Comparison of ENCODE assay signal across 16 cellular contexts in genomic region chr11:130473795-130474377, GRCh38. TPM values are rescaled to one million over a fixed set of nuclear protein-coding genes. Genes with fewer than 3 reads are reported as not detected.
DNase-seq lines count a peak whose midpoint lies in the region; ATAC-seq and TF ChIP-seq lines count a peak whose summit lies in the region.
"Had no signal": no experiment of that assay in that cellular context is flagged by ENCODE, and none has a peak within 500 bp of the region (broad histone marks: within the 10 kb centered on the region; RNA-seq: fewer than 3 reads in every experiment).

No MANE protein-coding gene starts in this region.

- H3K27ac ChIP-seq in neuronal stem cell (replicated peaks; ENCODE audit: low read length) = no peak overlapping the region
- H3K27ac ChIP-seq: HL-60 had no signal

- in situ Hi-C loops in GM13976 (cut with MboI; ENCODE audit: low sequenced_read_pairs, unreplicated experiment) (no loop called here), HAP-1 (cut with MboI; ENCODE audit: low sequenced_read_pairs) (no loop called here)

- H3K36me3 ChIP-seq in neuronal stem cell (replicated peaks in 1 of 2; ENCODE audit: control insufficient read depth in 2 of 2, insufficient read depth in 2 of 2, low read length in 2 of 2) = peaks cover 0 to 5% of the 10 kb centered on the region in 2 donors
- H3K36me3 ChIP-seq in HAP-1 (replicated peaks) = no peaks in the 10 kb centered on the region

- no peak for TF ChIP-seq CTCF in GM13976 (IDR thresholded peaks at IDR 0.05; ENCODE audit: borderline replicate concordance, control extremely low read depth, extremely low read depth, insufficient read depth, missing control alignments)

- H3K4ac ChIP-seq in neuronal stem cell (ENCODE audit: low read length) = no peak overlapping the region

- H3K4me1 ChIP-seq in neuronal stem cell (ENCODE audit: control insufficient read depth in 2 of 2, insufficient read depth in 1 of 2, low read depth in 1 of 2, low read length in 2 of 2) = peaks cover 15% of the 10 kb centered on the region in 2 donors
- no peaks in the 10 kb centered on the region for H3K4me1 ChIP-seq in HAP-1

- no peak overlapping the region for H3K4me3 ChIP-seq in neuronal stem cell (ENCODE audit: low read length in 2 of 2)
- H3K4me3 ChIP-seq in HAP-1 = no peak overlapping the region

- H3K79me1 ChIP-seq in neuronal stem cell (ENCODE audit: low read depth, low read length) = no peaks in the 10 kb centered on the region

- no peak overlapping the region for H4K91ac ChIP-seq in neuronal stem cell (ENCODE audit: low read depth, low read length, poor library complexity)

- no CpG with 5 or more reads among the region's 21 CpGs for WGBS in neuronal stem cell (ENCODE audit: extremely low coverage in 2 of 2, insufficient read length in 2 of 2, insufficient replicate concordance in 1 of 2), 2 donors

- no peak overlapping the region for H2BK120ac ChIP-seq in neuronal stem cell (ENCODE audit: low read depth, low read length)

- ATAC-seq in HG03159 (IDR thresholded peaks at IDR 0.05; ENCODE audit: unreplicated experiment) (no peak), HG03135 (IDR thresholded peaks at IDR 0.05; ENCODE audit: unreplicated experiment) (no peak)
- ATAC-seq: HCT116 had no signal

- H4K8ac ChIP-seq in neuronal stem cell (ENCODE audit: low read depth, low read length) = no peak overlapping the region

- H3K27me3 ChIP-seq in neuronal stem cell (ENCODE audit: control insufficient read depth in 3 of 3, insufficient read depth in 3 of 3, low read depth in 1 of 3, low read length in 3 of 3) = no peaks in the 10 kb centered on the region
- H3K27me3 ChIP-seq in HAP-1 (ENCODE audit: low read depth) = no peaks in the 10 kb centered on the region

- H3K14ac ChIP-seq in neuronal stem cell (ENCODE audit: low read length) = no peak overlapping the region

- no peak overlapping the region for H2BK12ac ChIP-seq in neuronal stem cell (ENCODE audit: low read length)

- no peak overlapping the region for H3K9ac ChIP-seq in neuronal stem cell (ENCODE audit: low read depth, low read length, poor library complexity)

- no peak overlapping the region for H3K4me2 ChIP-seq in neuronal stem cell (ENCODE audit: insufficient read depth, low read length, poor library complexity, severe bottlenecking)

- no peak overlapping the region for H2AFZ ChIP-seq in neuronal stem cell (ENCODE audit: low read length)

- peak overlapping the region; percentile 39 for H2BK5ac ChIP-seq in neuronal stem cell (ENCODE audit: low read length)

- H3K9me3 ChIP-seq in neuronal stem cell (replicated peaks in 1 of 2; ENCODE audit: control insufficient read depth in 2 of 2, insufficient read depth in 1 of 2, low read depth in 1 of 2, low read length in 2 of 2) (no peaks in the 10 kb centered on the region), HAP-1 (no peaks in the 10 kb centered on the region)
- H3K9me3 ChIP-seq: Caco-2 had no signal

- peak overlapping the region; percentile 34 for H2AK5ac ChIP-seq in neuronal stem cell (ENCODE audit: low read depth, low read length)

- no peak overlapping the region for H3K18ac ChIP-seq in neuronal stem cell (ENCODE audit: low read length)

- peak; percentile 10 for DNase-seq in 8988T
- DNase-seq in GM13976 (ENCODE audit: low spot score) = peak; percentile 28
- peak; percentile 36 for DNase-seq in ecto neural progenitor cell (ENCODE audit: low spot score)
- DNase-seq in neuronal stem cell (ENCODE audit: low spot score) = no peak
- DNase-seq in HAP-1 (ENCODE audit: low spot score in 2 of 2) = no peak
- no peak for DNase-seq in NCI-H226
- DNase-seq: CD8-positive, alpha-beta memory T cell; DMS53; GF-D8; KG1 had no signal

- H3K23ac ChIP-seq in neuronal stem cell (ENCODE audit: low read depth, low read length, poor library complexity) = no peak overlapping the region

- H2BK15ac ChIP-seq in neuronal stem cell (ENCODE audit: low read length) = no peak overlapping the region

RNA-seq across cellular contexts. Expression of gene ADAMTS15, which starts 25.4 kb away (rescaled TPM):
- 0.61 TPM for polyA plus RNA-seq in neuronal stem cell (2013, experiment 1 of 2)
- polyA plus RNA-seq in neuronal stem cell (2013, experiment 2 of 2) = 0.65 TPM
- polyA plus RNA-seq: CD14-positive monocyte; CD8-positive, alpha-beta memory T cell had no signal

RNA-seq across cellular contexts. Expression of gene ADAMTS8, which starts 45.5 kb away (rescaled TPM):
- polyA plus RNA-seq in neuronal stem cell (2013, experiment 1 of 2) = 0.13 TPM
- 0.10 TPM for polyA plus RNA-seq in neuronal stem cell (2013, experiment 2 of 2)
- polyA plus RNA-seq: CD14-positive monocyte; CD8-positive, alpha-beta memory T cell had no signal

Comparison
In these comparisons a context has a peak if more than half of its experiments do, and no peak if none do; other contexts are left out.
1. DNase-seq: peak in 8988T (single experiment), GM13976 (single experiment) and ecto neural progenitor cell (single experiment); none in neuronal stem cell (single experiment), HAP-1 (0 of 2) and NCI-H226 (single experiment).